Comparison of ENCODE assay signal across 24 cellular contexts in genomic region chr12:30866256-30866655, GRCh38.
"Had no signal": no experiment of that assay in that cellular context is flagged by ENCODE, and none has a peak within 500 bp of the region (broad histone marks: within the 10 kb centered on the region; RNA-seq: fewer than 3 reads in every experiment).

No MANE protein-coding gene starts in this region.

- H3K27ac Mint-ChIP-seq: dendritic cell treated with granulocyte-macrophage colony-stimulating factor and Interleukin-4, amounts not matched to agents 40 ng/mL and 50 ng/mL, for 4 days; effector memory CD8-positive, alpha-beta T cell had no signal

- H3K9me3 ChIP-seq: colonic mucosa, gastrocnemius medialis had no signal

- H3K36me3 ChIP-seq: colonic mucosa, esophagus muscularis mucosa, esophagus squamous epithelium, gastrocnemius medialis, gastroesophageal sphincter, heart left ventricle had no signal

- H3K4me3 ChIP-seq: colonic mucosa, coronary artery, dorsolateral prefrontal cortex, esophagus muscularis mucosa, esophagus squamous epithelium, gastrocnemius medialis, gastroesophageal sphincter, heart left ventricle had no signal

- H3K4me3 Mint-ChIP-seq: dendritic cell treated with granulocyte-macrophage colony-stimulating factor and Interleukin-4, amounts not matched to agents 40 ng/mL and 50 ng/mL, for 4 days; effector memory CD8-positive, alpha-beta T cell had no signal

- H3K27me3 Mint-ChIP-seq: dendritic cell treated with granulocyte-macrophage colony-stimulating factor and Interleukin-4, amounts not matched to agents 40 ng/mL and 50 ng/mL, for 4 days had no signal

- H3K27ac ChIP-seq: colonic mucosa, coronary artery, dorsolateral prefrontal cortex, epithelial cell of prostate, esophagus muscularis mucosa, esophagus squamous epithelium, foreskin keratinocyte, gastrocnemius medialis, gastroesophageal sphincter, heart left ventricle had no signal

- H3K27me3 ChIP-seq: colonic mucosa, esophagus muscularis mucosa, foreskin keratinocyte, gastrocnemius medialis, heart left ventricle had no signal

- H3K9me3 Mint-ChIP-seq: effector memory CD8-positive, alpha-beta T cell had no signal

- ATAC-seq: effector memory CD8-positive, alpha-beta T cell; esophagus mucosa; foreskin keratinocyte; gastrocnemius medialis; gastroesophageal sphincter; heart left ventricle had no signal

- DNase-seq: cerebellar nuclear complex; colonic mucosa; cortex of kidney; dermis blood vessel endothelial cell; dorsolateral prefrontal cortex; effector CD4-positive, alpha-beta T cell; effector CD8-positive, alpha-beta T cell; effector memory CD4-positive, alpha-beta T cell; effector memory CD8-positive, alpha-beta T cell; erythroblast; esophagus squamous epithelium; foreskin fibroblast; foreskin keratinocyte; foreskin melanocyte; gastrocnemius medialis; glutamatergic neuron; head of caudate nucleus; heart left ventricle had no signal

- H3K4me1 ChIP-seq: colonic mucosa, esophagus muscularis mucosa, esophagus squamous epithelium, foreskin keratinocyte, gastrocnemius medialis, gastroesophageal sphincter had no signal
